In the genomic region with DNA sequence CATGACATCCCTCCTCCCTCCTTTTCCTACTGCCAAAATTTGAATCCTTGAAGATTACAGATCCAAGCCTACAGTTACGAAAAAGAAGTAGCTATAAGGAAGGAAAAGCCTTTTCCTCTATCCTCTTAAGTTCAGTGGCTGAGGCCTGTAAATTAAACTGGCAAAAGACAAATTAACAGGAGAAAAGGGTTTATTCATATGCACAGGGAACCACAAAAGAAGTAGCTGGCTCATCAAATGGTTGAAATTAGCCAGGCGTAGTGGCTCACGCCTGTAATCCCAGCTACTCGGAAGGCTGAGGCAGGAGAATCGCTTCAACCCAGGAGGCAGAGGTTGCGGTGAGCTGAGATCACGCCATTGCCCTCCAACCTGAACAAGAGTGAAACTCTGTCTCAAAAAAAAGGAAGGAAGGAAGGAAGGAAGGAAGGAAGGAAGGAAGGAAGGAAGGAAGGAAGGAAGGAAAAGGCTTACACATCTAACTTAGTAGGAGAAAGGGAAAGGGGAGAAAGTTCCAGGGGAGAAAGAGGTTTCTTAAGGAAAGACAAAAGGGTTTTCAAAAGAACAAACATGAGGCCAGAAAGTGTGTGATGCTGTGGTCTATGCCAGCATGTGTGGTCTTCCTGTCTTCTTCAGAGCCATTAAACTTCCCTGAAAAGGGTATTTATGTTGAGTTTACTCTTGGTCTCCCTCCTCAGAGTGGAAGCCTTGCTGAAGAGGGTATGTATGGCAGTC, we compare ENCODE assay signal across 24 cellular contexts. TPM values are rescaled to one million over a fixed set of nuclear protein-coding genes. Genes with fewer than 3 reads are reported as not detected.
DNase-seq lines count a peak whose midpoint lies in the region; ATAC-seq, FAIRE-seq and TF ChIP-seq lines count a peak whose summit lies in the region.
"Had no signal": no experiment of that assay in that cellular context is flagged by ENCODE, and none has a peak within 500 bp of the region (broad histone marks: within the 10 kb centered on the region; RNA-seq: fewer than 3 reads in every experiment).

No MANE protein-coding gene starts in this region.

- POLR2A ChIA-PET in A673 (lab: Charles Lee; ENCODE audit: low non-redundant PET) = interaction anchor here (0.6 to 1.1 kb wide), 2 partner anchors 17 to 140 kb away, joined by 3 read pairs; no protein-coding TSS in a partner anchor

- H3K9ac ChIP-seq in NT2/D1 (ENCODE audit: insufficient read length, low read depth) (peak overlapping the region; percentile 8), endodermal cell (ENCODE audit: extremely low read depth, low read length, poor library complexity, severe bottlenecking) (no peak overlapping the region)

- peak overlapping the region; percentile 12 for H3K27ac Mint-ChIP-seq in endodermal cell
- no peak overlapping the region for H3K27ac Mint-ChIP-seq in activated naive CD8-positive, alpha-beta T cell treated with anti-CD3 and anti-CD28 coated beads, Interleukin-2, amount 50 U/mL, for 24 hours
- H3K27ac Mint-ChIP-seq: T-helper 1 cell treated with Interleukin-12 subunit alpha and Interleukin-12 subunit beta and Interleukin-4 antibody, amounts not matched to agents 30 μg/mL and 1 μg/mL, for 36 hours had no signal

- 88 to 94% methylated on average over 7 of the region's 7 CpGs for WGBS in endodermal cell (ENCODE audit: insufficient coverage in 1 of 2, insufficient read length in 1 of 2), 2 experiments
- 93 to 94% methylated on average over 7 of the region's 7 CpGs for WGBS in pancreas, 2 donors

- ATAC-seq in GM21515 (IDR thresholded peaks at IDR 0.05; ENCODE audit: unreplicated experiment) (no peak), pancreas (no peak)
- no peak for ATAC-seq in activated naive CD8-positive, alpha-beta T cell treated with anti-CD3 and anti-CD28 coated beads, Interleukin-2, amount 50 U/mL, for 24 hours
- ATAC-seq: PC-3 had no signal

- BruUV-seq in A673 (replicated peaks; lab: Mats Ljungman, UMichigan) = no TSS peak

- H3K9me3 Mint-ChIP-seq in endodermal cell = no peaks in the 10 kb centered on the region
- no peaks in the 10 kb centered on the region for H3K9me3 Mint-ChIP-seq in activated naive CD8-positive, alpha-beta T cell treated with anti-CD3 and anti-CD28 coated beads, Interleukin-2, amount 50 U/mL, for 24 hours
- H3K9me3 Mint-ChIP-seq: T-helper 1 cell treated with Interleukin-12 subunit alpha and Interleukin-12 subunit beta and Interleukin-4 antibody, amounts not matched to agents 30 μg/mL and 1 μg/mL, for 36 hours had no signal

- H3K27me3 Mint-ChIP-seq in endodermal cell (ENCODE audit: insufficient read depth) = no peaks in the 10 kb centered on the region
- H3K27me3 Mint-ChIP-seq in activated naive CD8-positive, alpha-beta T cell treated with anti-CD3 and anti-CD28 coated beads, Interleukin-2, amount 50 U/mL, for 24 hours = no peaks in the 10 kb centered on the region

- H3K9me3 ChIP-seq in A673 (ENCODE audit: low read depth, low read length, poor library complexity, severe bottlenecking) (no peaks in the 10 kb centered on the region), NT2/D1 (ENCODE audit: insufficient read depth, low read length) (no peaks in the 10 kb centered on the region), endodermal cell (ENCODE audit: control insufficient read depth, low read length) (no peaks in the 10 kb centered on the region), pancreas (no peaks in the 10 kb centered on the region)
- H3K9me3 ChIP-seq: MG63 had no signal

- H3K4me1 Mint-ChIP-seq in endodermal cell = peaks cover 31% of the 10 kb centered on the region
- H3K4me1 Mint-ChIP-seq in activated naive CD8-positive, alpha-beta T cell treated with anti-CD3 and anti-CD28 coated beads, Interleukin-2, amount 50 U/mL, for 24 hours = peaks cover 13% of the 10 kb centered on the region

- intact Hi-C loops in A673 (cut with micrococcal nuclease; ENCODE audit: unreplicated experiment) (loop anchor here (5.0 to 10.0 kb wide), 2 partner anchors 230 to 1287 kb away; a partner anchor contains a TSS), pancreas (cut with DNase I) (loop anchor here in 1 of 3 donors (10.0 kb wide), 1 partner anchor 120 kb away; no protein-coding TSS in a partner anchor)

- H3K4me3 ChIP-seq in A673 (ENCODE audit: low read depth, low read length, poor library complexity, severe bottlenecking) (no peak overlapping the region), H7 (ENCODE audit: insufficient read depth, low read depth, low read length) (no peak overlapping the region), NT2/D1 (ENCODE audit: insufficient read length, low read depth) (no peak overlapping the region), endodermal cell (ENCODE audit: low read length) (no peak overlapping the region), pancreas (no peak overlapping the region)
- H3K4me3 ChIP-seq: MG63 had no signal

- H3K27me3 ChIP-seq in A673 (replicated peaks; ENCODE audit: insufficient read depth, low read depth, low read length, poor library complexity) = no peaks in the 10 kb centered on the region
- H3K27me3 ChIP-seq in H7 (ENCODE audit: control insufficient read depth, insufficient read depth, low read length) = no peaks in the 10 kb centered on the region
- H3K27me3 ChIP-seq in NT2/D1 (ENCODE audit: insufficient read depth, insufficient read length) = no peaks in the 10 kb centered on the region
- H3K27me3 ChIP-seq in endodermal cell (ENCODE audit: control insufficient read depth, insufficient read depth, low read length, poor library complexity, severe bottlenecking) = no peaks in the 10 kb centered on the region
- H3K27me3 ChIP-seq in pancreas = no peaks in the 10 kb centered on the region
- H3K27me3 ChIP-seq: MG63 had no signal

- no peaks in the 10 kb centered on the region for H3K36me3 Mint-ChIP-seq in endodermal cell (ENCODE audit: low read depth)
- no peaks in the 10 kb centered on the region for H3K36me3 Mint-ChIP-seq in activated naive CD8-positive, alpha-beta T cell treated with anti-CD3 and anti-CD28 coated beads, Interleukin-2, amount 50 U/mL, for 24 hours (ENCODE audit: low read depth)

- H3K4me1 ChIP-seq in A673 (ENCODE audit: insufficient read depth, low read length, poor library complexity, severe bottlenecking) (peaks cover 73% of the 10 kb centered on the region), NT2/D1 (ENCODE audit: insufficient read depth, insufficient read length) (peaks cover 2% of the 10 kb centered on the region), endodermal cell (ENCODE audit: control insufficient read depth, insufficient read depth, low read length) (peaks cover 12% of the 10 kb centered on the region), pancreas (peaks cover 0 to 21% (median 9%) of the 10 kb centered on the region in 3 donors)

- no peak overlapping the region for H3K4me3 Mint-ChIP-seq in endodermal cell
- H3K4me3 Mint-ChIP-seq in activated naive CD8-positive, alpha-beta T cell treated with anti-CD3 and anti-CD28 coated beads, Interleukin-2, amount 50 U/mL, for 24 hours = no peak overlapping the region
- H3K4me3 Mint-ChIP-seq: T-helper 1 cell treated with Interleukin-12 subunit alpha and Interleukin-12 subunit beta and Interleukin-4 antibody, amounts not matched to agents 30 μg/mL and 1 μg/mL, for 36 hours had no signal

- no peak for FAIRE-seq in pancreas (lab: Jason Lieb, UNC)

- DNase-seq in A673 (ENCODE audit: low spot score) (peak; percentile 94), H7 (peak; percentile 23), NT2/D1 (ENCODE audit: low read depth, low spot score) (peak; percentile 49), endodermal cell (no peak), pancreas (no peak), T-helper 9 cell (no peak)
- DNase-seq in activated naive CD8-positive, alpha-beta T cell treated with anti-CD3 and anti-CD28 coated beads, Interleukin-2, amount 50 U/mL, for 24 hours = no peak
- DNase-seq: GF-D8, Kasumi-1, MG63, NCI-H1048, NCI-H1417 treated with DMSO at 0.1 percent for 48 hours, NCI-H187, NCI-H446 treated with DMSO at 0.1 percent for 48 hours, NCI-H526 treated with DMSO at 0.1 percent for 48 hours, PC-3, Right ventricle myocardium superior had no signal

- no peak for TF ChIP-seq CTCF in A673 (conservative IDR thresholded peaks at IDR 0.05; ENCODE audit: low read depth, low read length)
- no peak for TF ChIP-seq CTCF in endodermal cell (conservative IDR thresholded peaks at IDR 0.05)
- no peak for TF ChIP-seq CTCF in pancreas (IDR thresholded peaks at IDR 0.05)

- peak overlapping the region; percentile 97 for H3K27ac ChIP-seq in A673 (ENCODE audit: low read depth, low read length, poor library complexity, severe bottlenecking)
- no peak overlapping the region for H3K27ac ChIP-seq in endodermal cell (ENCODE audit: low read depth, low read length)
- H3K27ac ChIP-seq in pancreas = no peak overlapping the region
- H3K27ac ChIP-seq: 22Rv1, C4-2B, HL-60 had no signal

- no peaks in the 10 kb centered on the region for H3K36me3 ChIP-seq in A673 (ENCODE audit: insufficient read depth, low read length, poor library complexity, severe bottlenecking)
- no peaks in the 10 kb centered on the region for H3K36me3 ChIP-seq in H7 (replicated peaks; ENCODE audit: control insufficient read depth, insufficient read depth, low read length)
- H3K36me3 ChIP-seq in NT2/D1 (ENCODE audit: insufficient read depth, insufficient read length, low read length) = no peaks in the 10 kb centered on the region
- no peaks in the 10 kb centered on the region for H3K36me3 ChIP-seq in endodermal cell (ENCODE audit: control insufficient read depth, insufficient read depth, low read length)
- H3K36me3 ChIP-seq in pancreas = no peaks in the 10 kb centered on the region
- H3K36me3 ChIP-seq: MG63 had no signal

- CTCF ChIA-PET in A673 (lab: Charles Lee) = interaction anchor here (0.6 to 1.7 kb wide), 4 partner anchors 22 to 372 kb away, joined by 3 to 10 read pairs (median 4); no protein-coding TSS in a partner anchor

RNA-seq across cellular contexts. Expression of a gene that starts 5.1 kb away (rescaled TPM):
- 126 and 176 TPM in 2 replicates for total RNA-seq in A673 (2021)
- 6.2 and 13.3 TPM in 2 replicates for total RNA-seq in H7 (2014; rRNA removed; shearing (Covaris generic))
- 10 to 100 TPM in 1 of 2 donors, 1 to 10 TPM in 1; 9.4 to 28.7 TPM for total RNA-seq in endodermal cell
- polyA plus RNA-seq in endodermal cell (2013, experiment 1 of 2) = 18.4 TPM
- 18.3 TPM for polyA plus RNA-seq in endodermal cell (2013, experiment 2 of 2)
- 10 to 100 TPM; 19.4 to 32.3 (median 28.4) TPM for total RNA-seq in pancreas
- 10 to 100 TPM; 30.6 to 62.0 TPM for polyA plus RNA-seq in pancreas

RNA-seq across cellular contexts. Expression of a gene that starts 33.7 kb away (rescaled TPM):
- total RNA-seq in A673 (2021) (81.1 and 83.8 TPM in 2 replicates), endodermal cell (10 to 100 TPM; 51.5 to 51.6 TPM), pancreas (10 to 100 TPM; 11.4 to 23.0 (median 13.9) TPM)
- total RNA-seq in H7 (2014; rRNA removed; shearing (Covaris generic)) = 42.5 and 57.2 TPM in 2 replicates
- polyA plus RNA-seq in endodermal cell (2013, experiment 1 of 2) = 58.5 TPM
- 58.3 TPM for polyA plus RNA-seq in endodermal cell (2013, experiment 2 of 2)
- 10 to 100 TPM; 22.7 to 69.3 TPM for polyA plus RNA-seq in pancreas

RNA-seq across cellular contexts. Expression of a gene that starts 55.6 kb away (rescaled TPM):
- total RNA-seq in A673 (2021) (4.4 and 4.5 TPM in 2 replicates), endodermal cell (1 to 10 TPM; 3.9 to 6.0 TPM), pancreas (1 to 10 TPM in 5 of 6 donors, under 1 TPM in 1; 0.91 to 4.1 (median 1.8) TPM)
- total RNA-seq in H7 (2014; rRNA removed; shearing (Covaris generic)) = 3.2 TPM in 1 of 2 replicates, not detected in the other
- 2.6 TPM for polyA plus RNA-seq in endodermal cell (2013, experiment 1 of 2)
- polyA plus RNA-seq in endodermal cell (2013, experiment 2 of 2) = 2.3 TPM
- polyA plus RNA-seq in pancreas = 1 to 10 TPM; 4.2 to 5.2 TPM
- total RNA-seq: H4, SK-MEL-5 had no signal

Comparison
In these comparisons a context has a peak if more than half of its experiments do, and no peak if none do; other contexts are left out.
1. DNase-seq: peak in A673 (single experiment), H7 (single experiment) and NT2/D1 (single experiment); none in endodermal cell (single experiment), pancreas (0 of 6), T-helper 9 cell (single experiment) and activated naive CD8-positive, alpha-beta T cell treated with anti-CD3 and anti-CD28 coated beads, Interleukin-2, amount 50 U/mL, for 24 hours (single experiment).